In genomic region chr3:189781384-189781783, GRCh38 we compare ENCODE assay signal across 22 cellular contexts.
"Had no signal": no experiment of that assay in that cellular context is flagged by ENCODE, and none has a peak within 500 bp of the region (broad histone marks: within the 10 kb centered on the region; RNA-seq: fewer than 3 reads in every experiment).

No MANE protein-coding gene starts in this region.

- H3K4me3 ChIP-seq: ascending aorta, coronary artery, hepatocyte, ovary, prostate gland, right atrium auricular region, tibial nerve had no signal

- ATAC-seq: activated naive CD4-positive, alpha-beta T cell treated with anti-CD3 and anti-CD28 coated beads, Interleukin-2, amount 50 U/mL, for 72 hours; activated T-helper 17 cell treated with anti-CD3 and anti-CD28 coated beads, Interleukin-2, amount 50 U/mL, for 72 hours; natural killer cell treated with Interleukin-12 subunit alpha and Interleukin-12 subunit beta and Interleukin-15 and Interleukin-18, amount 100 ng/mL, for 72 hours; stimulated activated effector memory CD8-positive, alpha-beta T cell treated with anti-CD3 and anti-CD28 coated beads, Interleukin-12 subunit alpha, Interleukin-12 subunit beta, amount 100 ng/mL, for 72 hours; stimulated activated naive CD8-positive, alpha-beta T cell treated with anti-CD3 and anti-CD28 coated beads, Interleukin-15, amount 100 ng/mL, for 72 hours; T-cell had no signal

- H3K9me3 ChIP-seq: ascending aorta, neutrophil, ovary, prostate gland, right atrium auricular region, tibial nerve had no signal

- H3K79me2 ChIP-seq: hepatocyte had no signal

- H3K27me3 ChIP-seq: ascending aorta, brain microvascular endothelial cell, hepatocyte, neutrophil, ovary, right atrium auricular region, tibial nerve had no signal

- H3K4me1 ChIP-seq: ascending aorta, prostate gland, right atrium auricular region, tibial nerve had no signal

- H3K36me3 ChIP-seq: ascending aorta, brain microvascular endothelial cell, neutrophil, ovary, prostate gland, right atrium auricular region, tibial nerve, WERI-Rb-1 had no signal

- H3K4me2 ChIP-seq: hepatocyte had no signal

- H2AFZ ChIP-seq: hepatocyte had no signal

- DNase-seq: activated T-cell treated with anti-CD3 and anti-CD28 coated beads, Interleukin-2, amount 50 U/mL, for 1 hour; brain microvascular endothelial cell; endodermal cell; midbrain; ovary; small intestine; stimulated activated CD4-positive, alpha-beta T cell treated with anti-CD3 and anti-CD28 coated beads, Interleukin-2, amount 100 ng/mL, for 24 hours; stimulated activated naive CD8-positive, alpha-beta T cell treated with anti-CD3 and anti-CD28 coated beads, Interleukin-15, amount 100 ng/mL, for 72 hours; T-cell; WERI-Rb-1 had no signal

- H3K27ac ChIP-seq: ascending aorta, brain microvascular endothelial cell, coronary artery, epithelial cell of prostate, hepatocyte, neutrophil, ovary, prostate gland, right atrium auricular region, tibial nerve, WERI-Rb-1 had no signal
